11 cellular contexts compared by ENCODE assay signal in genomic region chr1:201945863-201946223, GRCh38. TPM values are rescaled to one million over a fixed set of nuclear protein-coding genes. Genes with fewer than 3 reads are reported as not detected.
A peak's percentile ranks its signal among the peaks of the same experiment; 100 is the strongest.
DNase-seq lines count a peak whose midpoint lies in the region; ATAC-seq and TF ChIP-seq lines count a peak whose summit lies in the region.
"Had no signal": no experiment of that assay in that cellular context is flagged by ENCODE, and none has a peak within 500 bp of the region (broad histone marks: within the 10 kb centered on the region; RNA-seq: fewer than 3 reads in every experiment).

No MANE protein-coding gene starts in this region.

- peak overlapping the region in 3 of 5 experiments; percentile 41 to 78 (median 65) for H3K27ac Mint-ChIP-seq in brain
- H3K27ac Mint-ChIP-seq: T-helper 2 cell treated with Interferon-gamma antibody and Interleukin-4, amounts not matched to agents 5 μg/mL and 100 μg/mL, for 36 hours had no signal

- H3K27ac ChIP-seq in iPS-20b (ENCODE audit: low read length): no peak overlapping the region
- H3K27ac ChIP-seq: foreskin keratinocyte had no signal

- H3K36me3 ChIP-seq in BJ (ENCODE audit: control insufficient read depth, insufficient read depth, low read length) (no peaks in the 10 kb centered on the region), iPS-20b (ENCODE audit: insufficient read depth, low read depth, low read length) (no peaks in the 10 kb centered on the region)

- H3K4me1 ChIP-seq in iPS-20b (ENCODE audit: insufficient read depth, low read length): peaks cover 11% of the 10 kb centered on the region; the same call in 1 of the 2 replicates
- H3K4me1 ChIP-seq: foreskin keratinocyte had no signal

- peaks cover 54% of the 10 kb centered on the region for H3K27me3 Mint-ChIP-seq in brain

- H3K36me3 Mint-ChIP-seq in brain: no peaks in the 10 kb centered on the region

- H3K4me1 Mint-ChIP-seq in brain: peaks cover 41% of the 10 kb centered on the region

- H3K27me3 ChIP-seq in BJ (ENCODE audit: control insufficient read depth, insufficient read depth, low read length): no peaks in the 10 kb centered on the region
- H3K27me3 ChIP-seq in iPS-20b (ENCODE audit: insufficient read depth, low read length): peaks cover 29% of the 10 kb centered on the region

- POLR2A ChIA-PET in BJ (lab: Charles Lee): interaction anchor here (0.6 to 2.8 kb wide), 4 partner anchors 9 to 163 kb away, joined by 3 to 18 read pairs (median 4); partner anchors contain the start of gene TIMM17A

- H3K4me3 ChIP-seq in BJ (ENCODE audit: low read depth, low read length) (peak overlapping the region; percentile 49), iPS-20b (ENCODE audit: low read length) (peak overlapping the region; percentile 70)

- peak overlapping the region; percentile 81 to 88 (median 83) for H3K4me3 Mint-ChIP-seq in brain

- no peak for DNase-seq in BJ (ENCODE audit: low read depth)
- DNase-seq in retina: peak; percentile 10
- DNase-seq in OCI-M1 (lab: John Stamatoyannopoulos, UW): no peak
- DNase-seq in HT-29 (ENCODE audit: low spot score): no peak
- no peak for DNase-seq in T-helper 2 cell
- DNase-seq: activated gamma-delta T cell had no signal

- CTCF ChIA-PET in BJ (lab: Yijun Ruan, JAX): interaction anchor here (0.6 to 4.5 kb wide), 13 partner anchors 9 to 65 kb away, joined by 3 to 45 read pairs (median 5); partner anchors contain the start of genes SHISA4 and TIMM17A

- no peak for ATAC-seq in HG03457 (IDR thresholded peaks at IDR 0.05; ENCODE audit: unreplicated experiment)

- H3K9me3 ChIP-seq in iPS-20b (ENCODE audit: insufficient read depth, low read depth, low read length): no peaks in the 10 kb centered on the region

- H3K9me3 Mint-ChIP-seq in brain: no peaks in the 10 kb centered on the region
- H3K9me3 Mint-ChIP-seq: T-helper 2 cell treated with Interferon-gamma antibody and Interleukin-4, amounts not matched to agents 5 μg/mL and 100 μg/mL, for 36 hours had no signal

- no peak for TF ChIP-seq CTCF in BJ (IDR thresholded peaks at IDR 0.05; ENCODE audit: insufficient read depth, low read depth, low read length)
- TF ChIP-seq CTCF in brain (conservative IDR thresholded peaks at IDR 0.05): no peak

- peak overlapping the region; percentile 42; the same call in 1 of the 2 replicates for H3K9ac ChIP-seq in iPS-20b (ENCODE audit: low read depth, low read length)

RNA-seq across cellular contexts. Expression of gene LMOD1, which starts 0.5 kb away (rescaled TPM):
- polyA plus RNA-seq in BJ (2011; rRNA removed): 67.8 and 112 TPM in 2 replicates
- 72.1 and 102 TPM in 2 replicates for polyA minus RNA-seq in BJ (2011; rRNA and poly(A)+ RNA removed)
- polyA plus RNA-seq in brain (ENCODE audit: insufficient read depth, low read depth, low replicate concordance): 4.2 TPM
- not detected in 2 replicates for total RNA-seq in HT-29 (2014; rRNA removed; shearing (Covaris generic))
- total RNA-seq: foreskin keratinocyte had no signal
- polyA plus RNA-seq: foreskin keratinocyte had no signal

RNA-seq across cellular contexts. Expression of gene TIMM17A, which starts 9.5 kb away (rescaled TPM):
- polyA plus RNA-seq in BJ (2011; rRNA removed) (54.6 and 87.5 TPM in 2 replicates), brain (ENCODE audit: insufficient read depth, low read depth, low replicate concordance) (37.9 TPM)
- 16.6 and 24.7 TPM in 2 replicates for polyA minus RNA-seq in BJ (2011; rRNA and poly(A)+ RNA removed)
- total RNA-seq in HT-29 (2014; rRNA removed; shearing (Covaris generic)): 39.2 and 39.9 TPM in 2 replicates

RNA-seq across cellular contexts. Expression of gene RNPEP, which starts 36.6 kb away (rescaled TPM):
- 42.6 and 51.5 TPM in 2 replicates for polyA plus RNA-seq in BJ (2011; rRNA removed)
- 24.1 and 31.7 TPM in 2 replicates for polyA minus RNA-seq in BJ (2011; rRNA and poly(A)+ RNA removed)
- 96.5 TPM for polyA plus RNA-seq in brain (ENCODE audit: insufficient read depth, low read depth, low replicate concordance)
- 131 and 140 TPM in 2 replicates for total RNA-seq in HT-29 (2014; rRNA removed; shearing (Covaris generic))

RNA-seq across cellular contexts. Expression of gene SHISA4, which starts 57.1 kb away (rescaled TPM):
- polyA plus RNA-seq in BJ (2011; rRNA removed) (36.9 and 72.6 TPM in 2 replicates), brain (ENCODE audit: insufficient read depth, low read depth, low replicate concordance) (107 TPM)
- polyA minus RNA-seq in BJ (2011; rRNA and poly(A)+ RNA removed): 19.9 and 33.6 TPM in 2 replicates
- 6.2 and 6.6 TPM in 2 replicates for total RNA-seq in HT-29 (2014; rRNA removed; shearing (Covaris generic))

Comparison
In these comparisons a context has a peak if more than half of its experiments do, and no peak if none do; other contexts are left out.
1. RNA of gene LMOD1, which starts 0.5 kb away (polyA plus RNA-seq): 67.8 to 112 TPM in BJ; 4.2 TPM in brain (single experiment); every median in the first group is over 10 times any median in the second.